1 cellular context compared by ENCODE assay signal in genomic region chr2:175030380-175031271, GRCh38.
A peak's percentile ranks its signal among the peaks of the same experiment; 100 is the strongest.
TF ChIP-seq lines count a peak whose summit lies in the region.

No MANE protein-coding gene starts in this region.

TF ChIP-seq in K562, 482 proteins besides CTCF, POLR2A, EP300 and RAD21 (continued from another document):
- TF ChIP-seq ZBTB12 (CRISPR knock-in tag; IDR thresholded peaks at IDR 0.05) (no peak), FOXM1 (IDR thresholded peaks at IDR 0.05; ENCODE audit: low read depth) (no peak), FOXM1 (CRISPR knock-in tag; IDR thresholded peaks at IDR 0.05; ENCODE audit: low read depth) (no peak), WHSC1 (IDR thresholded peaks at IDR 0.05; ENCODE audit: low read length) (no peak), SMC3 (conservative IDR thresholded peaks at IDR 0.05; ENCODE audit: insufficient read depth, low read depth, low read length) (peak; percentile 51; the same call in 1 of the 2 replicates), HNRNPL (IDR thresholded peaks at IDR 0.05; ENCODE audit: low read depth, low read length) (no peak), STAG1 (CRISPR knock-in tag; IDR thresholded peaks at IDR 0.05; ENCODE audit: borderline replicate concordance) (peak; percentile 45; the same call in 1 of the 2 replicates), ZNF280A (IDR thresholded peaks at IDR 0.05; ENCODE audit: low read depth, partially characterized antibody) (no peak), TFAP4 (CRISPR knock-in tag; IDR thresholded peaks at IDR 0.05; ENCODE audit: borderline replicate concordance) (no peak), POLR2B (IDR thresholded peaks at IDR 0.05; ENCODE audit: low read depth, partially characterized antibody) (no peak), MCM7 (IDR thresholded peaks at IDR 0.05) (no peak)
